In genomic region chr1:213492161-213493041, GRCh38 we compare ENCODE assay signal across 1 cellular context.
A peak's percentile ranks its signal among the peaks of the same experiment; 100 is the strongest.
TF ChIP-seq lines count a peak whose summit lies in the region.

No MANE protein-coding gene starts in this region.

TF ChIP-seq in HepG2, 621 proteins besides CTCF, POLR2A, EP300 and RAD21 (continued from another document and continues in another):
- TF ChIP-seq, protein P1, sequence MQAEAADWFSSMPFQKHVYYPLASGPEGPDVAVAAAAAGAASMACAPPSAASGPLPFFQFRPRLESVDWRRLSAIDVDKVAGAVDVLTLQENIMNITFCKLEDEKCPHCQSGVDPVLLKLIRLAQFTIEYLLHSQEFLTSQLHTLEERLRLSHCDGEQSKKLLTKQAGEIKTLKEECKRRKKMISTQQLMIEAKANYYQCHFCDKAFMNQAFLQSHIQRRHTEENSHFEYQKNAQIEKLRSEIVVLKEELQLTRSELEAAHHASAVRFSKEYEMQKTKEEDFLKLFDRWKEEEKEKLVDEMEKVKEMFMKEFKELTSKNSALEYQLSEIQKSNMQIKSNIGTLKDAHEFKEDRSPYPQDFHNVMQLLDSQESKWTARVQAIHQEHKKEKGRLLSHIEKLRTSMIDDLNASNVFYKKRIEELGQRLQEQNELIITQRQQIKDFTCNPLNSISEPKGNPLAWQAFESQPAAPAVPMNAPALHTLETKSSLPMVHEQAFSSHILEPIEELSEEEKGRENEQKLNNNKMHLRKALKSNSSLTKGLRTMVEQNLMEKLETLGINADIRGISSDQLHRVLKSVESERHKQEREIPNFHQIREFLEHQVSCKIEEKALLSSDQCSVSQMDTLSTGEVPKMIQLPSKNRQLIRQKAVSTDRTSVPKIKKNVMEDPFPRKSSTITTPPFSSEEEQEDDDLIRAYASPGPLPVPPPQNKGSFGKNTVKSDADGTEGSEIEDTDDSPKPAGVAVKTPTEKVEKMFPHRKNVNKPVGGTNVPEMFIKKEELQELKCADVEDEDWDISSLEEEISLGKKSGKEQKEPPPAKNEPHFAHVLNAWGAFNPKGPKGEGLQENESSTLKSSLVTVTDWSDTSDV (CRISPR knock-in tag; IDR thresholded peaks at IDR 0.05): no peak
- no peak for TF ChIP-seq ZNF318 (CRISPR knock-in tag; IDR thresholded peaks at IDR 0.05)
- no peak for TF ChIP-seq ETS1 (CRISPR knock-in tag; IDR thresholded peaks at IDR 0.05)
- no peak for TF ChIP-seq TP53 (CRISPR knock-in tag; conservative IDR thresholded peaks at IDR 0.05)
- no peak for TF ChIP-seq ZNF441 (CRISPR knock-in tag; IDR thresholded peaks at IDR 0.05; ENCODE audit: borderline replicate concordance)
- TF ChIP-seq, protein P2, sequence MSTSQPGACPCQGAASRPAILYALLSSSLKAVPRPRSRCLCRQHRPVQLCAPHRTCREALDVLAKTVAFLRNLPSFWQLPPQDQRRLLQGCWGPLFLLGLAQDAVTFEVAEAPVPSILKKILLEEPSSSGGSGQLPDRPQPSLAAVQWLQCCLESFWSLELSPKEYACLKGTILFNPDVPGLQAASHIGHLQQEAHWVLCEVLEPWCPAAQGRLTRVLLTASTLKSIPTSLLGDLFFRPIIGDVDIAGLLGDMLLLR (CRISPR knock-in tag; IDR thresholded peaks at IDR 0.05): no peak
- TF ChIP-seq KLF6 (CRISPR knock-in tag; IDR thresholded peaks at IDR 0.05): 0 out of 2 replicates have a peak, but pooled peaks have one; percentile 38
- no peak for TF ChIP-seq ZNF652 (CRISPR knock-in tag; IDR thresholded peaks at IDR 0.05; ENCODE audit: borderline replicate concordance, low read depth)
- TF ChIP-seq ZBTB46 (CRISPR knock-in tag; IDR thresholded peaks at IDR 0.05; ENCODE audit: borderline replicate concordance): no peak
- TF ChIP-seq SALL1 (CRISPR knock-in tag; IDR thresholded peaks at IDR 0.05): peak; percentile 88
- no peak; the same call in 1 of the 2 replicates for TF ChIP-seq ZNF777 (CRISPR knock-in tag; IDR thresholded peaks at IDR 0.05)
- TF ChIP-seq ZNF382 (CRISPR knock-in tag; IDR thresholded peaks at IDR 0.05; ENCODE audit: borderline replicate concordance): no peak
- TF ChIP-seq, protein P3, sequence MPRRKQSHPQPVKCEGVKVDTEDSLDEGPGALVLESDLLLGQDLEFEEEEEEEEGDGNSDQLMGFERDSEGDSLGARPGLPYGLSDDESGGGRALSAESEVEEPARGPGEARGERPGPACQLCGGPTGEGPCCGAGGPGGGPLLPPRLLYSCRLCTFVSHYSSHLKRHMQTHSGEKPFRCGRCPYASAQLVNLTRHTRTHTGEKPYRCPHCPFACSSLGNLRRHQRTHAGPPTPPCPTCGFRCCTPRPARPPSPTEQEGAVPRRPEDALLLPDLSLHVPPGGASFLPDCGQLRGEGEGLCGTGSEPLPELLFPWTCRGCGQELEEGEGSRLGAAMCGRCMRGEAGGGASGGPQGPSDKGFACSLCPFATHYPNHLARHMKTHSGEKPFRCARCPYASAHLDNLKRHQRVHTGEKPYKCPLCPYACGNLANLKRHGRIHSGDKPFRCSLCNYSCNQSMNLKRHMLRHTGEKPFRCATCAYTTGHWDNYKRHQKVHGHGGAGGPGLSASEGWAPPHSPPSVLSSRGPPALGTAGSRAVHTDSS (CRISPR knock-in tag; conservative IDR thresholded peaks at IDR 0.05): no peak
- TF ChIP-seq ZC3H13 (CRISPR knock-in tag; IDR thresholded peaks at IDR 0.05): no peak
- 0 out of 2 replicates have a peak, but pooled peaks have one; percentile 57 for TF ChIP-seq KDM6A (CRISPR knock-in tag; IDR thresholded peaks at IDR 0.05; ENCODE audit: low read depth)
- TF ChIP-seq ZFAT (CRISPR knock-in tag; conservative IDR thresholded peaks at IDR 0.05): no peak
- TF ChIP-seq RFX3 (CRISPR knock-in tag; IDR thresholded peaks at IDR 0.05): no peak
- TF ChIP-seq BCLAF1 (IDR thresholded peaks at IDR 0.05): no peak
- TF ChIP-seq CC2D1A (CRISPR knock-in tag; IDR thresholded peaks at IDR 0.05): no peak
- no peak for TF ChIP-seq FOXP1 (IDR thresholded peaks at IDR 0.05)
- TF ChIP-seq FOXP1 (CRISPR knock-in tag; IDR thresholded peaks at IDR 0.05): peak; percentile 69
- peak; percentile 37; the same call in 1 of the 2 replicates for TF ChIP-seq ZKSCAN8 (CRISPR knock-in tag; IDR thresholded peaks at IDR 0.05; ENCODE audit: borderline replicate concordance)
- TF ChIP-seq TCF7 (IDR thresholded peaks at IDR 0.05; ENCODE audit: low read depth): peak; percentile 89
- no peak for TF ChIP-seq HIVEP1 (CRISPR knock-in tag; IDR thresholded peaks at IDR 0.05)
- peak; percentile 15; the same call in 1 of the 2 replicates for TF ChIP-seq FOXK1 (CRISPR knock-in tag; IDR thresholded peaks at IDR 0.05; ENCODE audit: borderline replicate concordance, low read depth)
- TF ChIP-seq ZBTB42 (CRISPR knock-in tag; IDR thresholded peaks at IDR 0.05): no peak
- peak; percentile 52; the same call in 1 of the 2 replicates for TF ChIP-seq REPIN1 (CRISPR knock-in tag; IDR thresholded peaks at IDR 0.05; ENCODE audit: borderline replicate concordance, low read depth)
- TF ChIP-seq, protein P4, sequence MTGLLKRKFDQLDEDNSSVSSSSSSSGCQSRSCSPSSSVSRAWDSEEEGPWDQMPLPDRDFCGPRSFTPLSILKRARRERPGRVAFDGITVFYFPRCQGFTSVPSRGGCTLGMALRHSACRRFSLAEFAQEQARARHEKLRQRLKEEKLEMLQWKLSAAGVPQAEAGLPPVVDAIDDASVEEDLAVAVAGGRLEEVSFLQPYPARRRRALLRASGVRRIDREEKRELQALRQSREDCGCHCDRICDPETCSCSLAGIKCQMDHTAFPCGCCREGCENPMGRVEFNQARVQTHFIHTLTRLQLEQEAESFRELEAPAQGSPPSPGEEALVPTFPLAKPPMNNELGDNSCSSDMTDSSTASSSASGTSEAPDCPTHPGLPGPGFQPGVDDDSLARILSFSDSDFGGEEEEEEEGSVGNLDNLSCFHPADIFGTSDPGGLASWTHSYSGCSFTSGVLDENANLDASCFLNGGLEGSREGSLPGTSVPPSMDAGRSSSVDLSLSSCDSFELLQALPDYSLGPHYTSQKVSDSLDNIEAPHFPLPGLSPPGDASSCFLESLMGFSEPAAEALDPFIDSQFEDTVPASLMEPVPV (CRISPR knock-in tag; IDR thresholded peaks at IDR 0.05): no peak
- peak; percentile 74; the same call in 1 of the 2 replicates for TF ChIP-seq ZNF292 (CRISPR knock-in tag; IDR thresholded peaks at IDR 0.05; ENCODE audit: borderline replicate concordance, low read depth)
- TF ChIP-seq ZFYVE20 (CRISPR knock-in tag; IDR thresholded peaks at IDR 0.05; ENCODE audit: borderline replicate concordance, low read depth): no peak
- no peak for TF ChIP-seq GPBP1L1 (CRISPR knock-in tag; IDR thresholded peaks at IDR 0.05)
- TF ChIP-seq GABPB1 (CRISPR knock-in tag; IDR thresholded peaks at IDR 0.05): no peak
- no peak for TF ChIP-seq U2AF1 (optimal IDR thresholded peaks at IDR 0.05; ENCODE audit: low read depth, low read length)
- TF ChIP-seq ZFX (CRISPR knock-in tag; IDR thresholded peaks at IDR 0.05; ENCODE audit: low read depth): peak; percentile 33; the same call in 1 of the 2 replicates
